26 cellular contexts compared by ENCODE assay signal in the genomic region with DNA sequence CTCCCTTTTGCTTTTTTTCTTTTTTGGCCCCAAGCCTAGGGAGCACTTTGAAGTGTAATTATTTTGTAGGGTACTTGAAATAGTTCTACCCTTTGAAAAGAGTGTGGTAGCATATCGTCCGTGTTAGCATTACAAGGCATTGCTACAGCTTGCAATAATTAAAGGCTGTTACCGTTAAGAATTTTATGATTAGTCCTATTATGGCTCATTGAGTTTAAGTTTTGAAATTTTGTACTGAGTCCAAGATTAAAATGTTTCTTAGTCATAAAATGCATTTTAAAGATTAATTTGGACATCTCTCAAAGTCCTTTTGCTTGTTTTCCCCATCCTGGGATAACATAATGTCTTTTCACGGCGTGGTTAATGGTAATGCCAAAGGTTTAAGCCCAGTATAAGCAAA.
A peak's percentile ranks its signal among the peaks of the same experiment; 100 is the strongest.
DNase-seq lines count a peak whose midpoint lies in the region; ATAC-seq and TF ChIP-seq lines count a peak whose summit lies in the region.
"Had no signal": no experiment of that assay in that cellular context is flagged by ENCODE, and none has a peak within 500 bp of the region (broad histone marks: within the 10 kb centered on the region; RNA-seq: fewer than 3 reads in every experiment).

No MANE protein-coding gene starts in this region.

- no peak overlapping the region for H3K9ac ChIP-seq in SK-N-MC (ENCODE audit: insufficient read length)

- no peak overlapping the region for H3K4me3 Mint-ChIP-seq in stimulated activated naive B cell treated with anti-CD40 and anti-IgM and Interleukin-4, amounts not matched to agents 10 μg/mL and 1 μg/mL and 100 μg/mL, for 72 hours
- H3K4me3 Mint-ChIP-seq: naive B cell; stimulated activated memory B cell treated with anti-CD40 and anti-IgM and Interleukin-4, amounts not matched to agents 10 μg/mL and 1 μg/mL and 100 μg/mL, for 72 hours had no signal

- DNase-seq in DMS 273 (lab: John Stamatoyannopoulos, UW; ENCODE audit: unreplicated experiment): peak; percentile 48
- peak; percentile 85 for DNase-seq in NCI-H1105 (lab: John Stamatoyannopoulos, UW)
- DNase-seq in NCI-H2171 (lab: John Stamatoyannopoulos, UW): peak; percentile 23
- DNase-seq in SK-N-MC (ENCODE audit: low read depth, low spot score): peak; percentile 52
- DNase-seq in erythroblast (lab: John Stamatoyannopoulos, UW): no peak
- no peak for DNase-seq in SIG-M5 treated with dmso at 0.1 percent for 504 hours (lab: John Stamatoyannopoulos, UW; ENCODE audit: unreplicated experiment)
- DNase-seq in stimulated activated naive B cell treated with anti-CD40 and anti-IgM and Interleukin-4, amounts not matched to agents 10 μg/mL and 1 μg/mL and 100 μg/mL, for 72 hours: no peak
- DNase-seq: activated naive CD4-positive, alpha-beta T cell treated with anti-CD3 and anti-CD28 coated beads, Interleukin-2, amount 50 U/mL, for 16 hours; Calu3; gastrocnemius medialis; GOT3; KG1; left ventricle myocardium superior; MM.1S; naive B cell; NCI-H1930; OCI-M1; testis; uterus had no signal

- no peaks in the 10 kb centered on the region for H3K9me3 ChIP-seq in SK-N-MC (ENCODE audit: low read depth, low read length)
- H3K9me3 ChIP-seq: gastrocnemius medialis, testis, uterus had no signal

- H3K4me1 Mint-ChIP-seq in stimulated activated naive B cell treated with anti-CD40 and anti-IgM and Interleukin-4, amounts not matched to agents 10 μg/mL and 1 μg/mL and 100 μg/mL, for 72 hours: no peaks in the 10 kb centered on the region
- H3K4me1 Mint-ChIP-seq: naive B cell; stimulated activated memory B cell treated with anti-CD40 and anti-IgM and Interleukin-4, amounts not matched to agents 10 μg/mL and 1 μg/mL and 100 μg/mL, for 72 hours had no signal

- ATAC-seq in stimulated activated naive B cell treated with anti-CD40 and anti-IgM and Interleukin-4, amounts not matched to agents 10 μg/mL and 1 μg/mL and 100 μg/mL, for 72 hours (replicated peaks): no peak
- ATAC-seq in HG03025 (IDR thresholded peaks at IDR 0.05; ENCODE audit: low FRiP score, unreplicated experiment): no peak
- ATAC-seq: gastrocnemius medialis; left ventricle myocardium superior; stimulated activated memory B cell treated with anti-CD40 and anti-IgM and Interleukin-4, amounts not matched to agents 10 μg/mL and 1 μg/mL and 100 μg/mL, for 72 hours had no signal

- H3K27ac Mint-ChIP-seq in stimulated activated naive B cell treated with anti-CD40 and anti-IgM and Interleukin-4, amounts not matched to agents 10 μg/mL and 1 μg/mL and 100 μg/mL, for 72 hours: no peak overlapping the region
- H3K27ac Mint-ChIP-seq: naive B cell; stimulated activated memory B cell treated with anti-CD40 and anti-IgM and Interleukin-4, amounts not matched to agents 10 μg/mL and 1 μg/mL and 100 μg/mL, for 72 hours had no signal

- H3K27me3 Mint-ChIP-seq in stimulated activated naive B cell treated with anti-CD40 and anti-IgM and Interleukin-4, amounts not matched to agents 10 μg/mL and 1 μg/mL and 100 μg/mL, for 72 hours: no peaks in the 10 kb centered on the region
- H3K27me3 Mint-ChIP-seq: naive B cell; stimulated activated memory B cell treated with anti-CD40 and anti-IgM and Interleukin-4, amounts not matched to agents 10 μg/mL and 1 μg/mL and 100 μg/mL, for 72 hours had no signal

- no peaks in the 10 kb centered on the region for H3K9me3 Mint-ChIP-seq in stimulated activated naive B cell treated with anti-CD40 and anti-IgM and Interleukin-4, amounts not matched to agents 10 μg/mL and 1 μg/mL and 100 μg/mL, for 72 hours
- H3K9me3 Mint-ChIP-seq: stimulated activated memory B cell treated with anti-CD40 and anti-IgM and Interleukin-4, amounts not matched to agents 10 μg/mL and 1 μg/mL and 100 μg/mL, for 72 hours had no signal

- peak overlapping the region; percentile 33; the same call in 1 of the 2 replicates for H3K27ac ChIP-seq in SK-N-MC
- H3K27ac ChIP-seq: C4-2B, cardiac muscle cell, coronary artery, gastrocnemius medialis, hepatocyte, testis, uterus, VCaP had no signal

- H3K36me3 Mint-ChIP-seq in stimulated activated naive B cell treated with anti-CD40 and anti-IgM and Interleukin-4, amounts not matched to agents 10 μg/mL and 1 μg/mL and 100 μg/mL, for 72 hours: no peaks in the 10 kb centered on the region
- H3K36me3 Mint-ChIP-seq: naive B cell; stimulated activated memory B cell treated with anti-CD40 and anti-IgM and Interleukin-4, amounts not matched to agents 10 μg/mL and 1 μg/mL and 100 μg/mL, for 72 hours had no signal

- H3K36me3 ChIP-seq in SK-N-MC (ENCODE audit: insufficient read depth, low read length): no peaks in the 10 kb centered on the region
- H3K36me3 ChIP-seq: cardiac muscle cell, gastrocnemius medialis, uterus had no signal

- no peak for TF ChIP-seq POLR2A in erythroblast (IDR thresholded peaks at IDR 0.05; ENCODE audit: low read length)

- peak overlapping the region; percentile 56 for H3K4me3 ChIP-seq in SK-N-MC
- H3K4me3 ChIP-seq: cardiac muscle cell, coronary artery, gastrocnemius medialis, hepatocyte, testis, uterus had no signal

Comparison
In these comparisons a context has a peak if more than half of its experiments do, and no peak if none do; other contexts are left out.
1. DNase-seq: peak in DMS 273 (single experiment), NCI-H1105 (single experiment), NCI-H2171 (single experiment) and SK-N-MC (single experiment); none in erythroblast (0 of 2), SIG-M5 treated with dmso at 0.1 percent for 504 hours (single experiment) and stimulated activated naive B cell treated with anti-CD40 and anti-IgM and Interleukin-4, amounts not matched to agents 10 μg/mL and 1 μg/mL and 100 μg/mL, for 72 hours (single experiment).